ENCODE assay signal across 27 cellular contexts in the genomic region with DNA sequence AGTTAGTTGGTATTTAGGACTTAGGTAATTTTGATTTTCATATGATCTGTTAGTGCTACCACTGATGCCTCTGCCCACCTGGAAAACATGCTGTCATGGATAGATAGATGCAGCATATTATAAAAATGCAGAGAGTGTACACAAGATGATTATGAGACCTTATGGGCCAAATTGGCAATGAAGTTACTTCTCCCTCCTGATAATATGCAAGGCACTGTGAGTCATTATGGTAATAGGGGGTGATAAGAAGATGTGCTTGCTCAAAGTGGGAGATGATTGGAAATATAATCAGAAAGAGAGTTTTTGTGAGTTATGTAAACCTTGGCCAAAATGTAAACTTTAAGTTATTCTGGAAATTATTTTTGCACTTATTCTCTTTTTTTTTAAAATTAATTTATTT. TPM values are rescaled to one million over a fixed set of nuclear protein-coding genes. Genes with fewer than 3 reads are reported as not detected.
"Had no signal": no experiment of that assay in that cellular context is flagged by ENCODE, and none has a peak within 500 bp of the region (broad histone marks: within the 10 kb centered on the region; RNA-seq: fewer than 3 reads in every experiment).

No MANE protein-coding gene starts in this region.

- H3K4me1 Mint-ChIP-seq: brain, mesothelial cell of epicardium, natural killer cell had no signal

- H3K27me3 Mint-ChIP-seq: activated naive CD4-positive, alpha-beta T cell treated with anti-CD3 and anti-CD28 coated beads, Interleukin-2, amount 10 ng/mL, durations not matched to agents 7 days and 5 days; brain had no signal

- H3K27me3 ChIP-seq: esophagus muscularis mucosa, left lung, ovary, right atrium auricular region, tibial artery had no signal

- H3K9me3 ChIP-seq: esophagus muscularis mucosa, left lung, ovary, psoas muscle, right atrium auricular region, tibial artery had no signal

- H3K27ac Mint-ChIP-seq: activated naive CD4-positive, alpha-beta T cell treated with anti-CD3 and anti-CD28 coated beads, Interleukin-2, amount 10 ng/mL, durations not matched to agents 7 days and 5 days; brain; mesothelial cell of epicardium; natural killer cell had no signal

- H3K36me3 Mint-ChIP-seq: natural killer cell had no signal

- DNase-seq: activated CD4-positive, alpha-beta T cell treated with anti-CD3 and anti-CD28 coated beads for 48 hours; activated CD4-positive, CD25-positive, alpha-beta regulatory T cell; activated CD8-positive, alpha-beta memory T cell treated with anti-CD3 and anti-CD28 coated beads for 24 hours; activated effector memory CD4-positive, alpha-beta T cell treated with Interleukin-2 at 50 U/mL for 16 hours; activated naive CD4-positive, alpha-beta T cell treated with anti-CD3 and anti-CD28 coated beads, Interleukin-2, amount 10 ng/mL, durations not matched to agents 7 days and 5 days; activated T-cell treated with anti-CD3 and anti-CD28 coated beads, Interleukin-2, amount 50 U/mL, for 48 hours; dermis blood vessel endothelial cell; effector CD8-positive, alpha-beta T cell; foreskin fibroblast; left lung; natural killer cell; ovary; psoas muscle; SIG-M5; stimulated activated CD4-positive, alpha-beta T cell treated with anti-CD3 and anti-CD28 coated beads, Interleukin-4, amount 100 ng/mL, for 24 hours; stimulated activated naive CD4-positive, alpha-beta T cell treated with Interleukin-2 at 50 U/mL for 16 hours; substantia nigra; T-helper 1 cell; tibial artery had no signal

- H3K4me1 ChIP-seq: left lung, psoas muscle, right atrium auricular region, tibial artery had no signal

- ATAC-seq: left lung, natural killer cell, psoas muscle had no signal

- H3K4me3 ChIP-seq: esophagus muscularis mucosa, left lung, lung, ovary, psoas muscle, right atrium auricular region, tibial artery had no signal

- H3K27ac ChIP-seq: esophagus muscularis mucosa, left lung, ovary, psoas muscle, right atrium auricular region, tibial artery had no signal

- H3K9me3 Mint-ChIP-seq: natural killer cell had no signal

- H3K4me3 Mint-ChIP-seq: activated naive CD4-positive, alpha-beta T cell treated with anti-CD3 and anti-CD28 coated beads, Interleukin-2, amount 10 ng/mL, durations not matched to agents 7 days and 5 days; brain; mesothelial cell of epicardium; natural killer cell had no signal

- H3K36me3 ChIP-seq: ovary had no signal

RNA-seq across cellular contexts. Expression of gene RHOH, which starts 56.6 kb away (rescaled TPM):
- total RNA-seq: chondrocyte, endothelial cell of umbilical vein, kidney epithelial cell had no signal
- polyA plus RNA-seq: endothelial cell of umbilical vein had no signal
